14 cellular contexts compared by ENCODE assay signal in genomic region chrX:42398967-42399631, GRCh38.
DNase-seq lines count a peak whose midpoint lies in the region; ATAC-seq and TF ChIP-seq lines count a peak whose summit lies in the region.
"Had no signal": no experiment of that assay in that cellular context is flagged by ENCODE, and none has a peak within 500 bp of the region (broad histone marks: within the 10 kb centered on the region; RNA-seq: fewer than 3 reads in every experiment).

No MANE protein-coding gene starts in this region.

- H3K4me1 Mint-ChIP-seq in activated naive CD4-positive, alpha-beta T cell treated with anti-CD3 and anti-CD28 coated beads, Interleukin-2, amount 50 U/mL, for 24 hours, result peaks cover 22% of the 10 kb centered on the region
- H3K4me1 Mint-ChIP-seq in activated CD4-positive, alpha-beta memory T cell treated with anti-CD3 and anti-CD28 coated beads for 36 hours (ENCODE audit: low read depth), result peaks cover 15% of the 10 kb centered on the region

- DNase-seq in activated naive CD4-positive, alpha-beta T cell (lab: John Stamatoyannopoulos, UW), result no peak
- DNase-seq in activated CD4-positive, alpha-beta memory T cell treated with anti-CD3 and anti-CD28 coated beads for 36 hours, result no peak
- peak; percentile 1 for DNase-seq in fibroblast of the aortic adventitia (ENCODE audit: low read depth)
- no peak for DNase-seq in RPMI8226
- DNase-seq in posterior cingulate gyrus, result no peak
- DNase-seq: activated effector memory CD4-positive, alpha-beta T cell treated with anti-CD3 and anti-CD28 coated beads, Interleukin-2, amount 50 U/mL, for 16 hours; naive B cell; NCI-H2081; NCI-H774 had no signal

- POLR2A ChIA-PET in activated CD4-positive, alpha-beta memory T cell treated with anti-CD3 and anti-CD28 coated beads for 36 hours (lab: Charles Lee), result interaction anchor here (0.6 kb wide), 1 partner anchor 109 kb away, joined by 3 read pairs; no protein-coding TSS in a partner anchor

- CTCF ChIA-PET in activated CD4-positive, alpha-beta memory T cell treated with anti-CD3 and anti-CD28 coated beads for 36 hours (lab: Charles Lee), result interaction anchor here (0.6 kb wide), 1 partner anchor 957 kb away, joined by 3 read pairs; no protein-coding TSS in a partner anchor

- TF ChIP-seq CTCF in fibroblast of the aortic adventitia (IDR thresholded peaks at IDR 0.05; ENCODE audit: insufficient read depth, low read length), result no peak

- H3K36me3 Mint-ChIP-seq in activated naive CD4-positive, alpha-beta T cell treated with anti-CD3 and anti-CD28 coated beads, Interleukin-2, amount 50 U/mL, for 24 hours, result peaks cover 2% of the 10 kb centered on the region
- H3K36me3 Mint-ChIP-seq in activated CD4-positive, alpha-beta memory T cell treated with anti-CD3 and anti-CD28 coated beads for 36 hours, result no peaks in the 10 kb centered on the region
- H3K36me3 Mint-ChIP-seq: naive B cell had no signal

- H3K27ac Mint-ChIP-seq in activated naive CD4-positive, alpha-beta T cell treated with anti-CD3 and anti-CD28 coated beads, Interleukin-2, amount 50 U/mL, for 24 hours, result peak overlapping the region; percentile 32
- peak overlapping the region; percentile 56 for H3K27ac Mint-ChIP-seq in activated CD4-positive, alpha-beta memory T cell treated with anti-CD3 and anti-CD28 coated beads for 36 hours

- ATAC-seq in GM19452 (IDR thresholded peaks at IDR 0.05; ENCODE audit: unreplicated experiment) (no peak), HG02610 (IDR thresholded peaks at IDR 0.05; ENCODE audit: unreplicated experiment) (no peak)
- ATAC-seq: HCT116 had no signal

- no peak overlapping the region for H3K4me3 ChIP-seq in fibroblast of the aortic adventitia (ENCODE audit: low read depth, low read length)
- H3K4me3 ChIP-seq: prostate gland had no signal

- intact Hi-C loops in activated CD4-positive, alpha-beta memory T cell treated with anti-CD3 and anti-CD28 coated beads for 36 hours (cut with micrococcal nuclease), result no loop called here
- intact Hi-C loops in posterior cingulate gyrus (cut with DNase I), result no loop called here

- no peaks in the 10 kb centered on the region for H3K27me3 Mint-ChIP-seq in activated naive CD4-positive, alpha-beta T cell treated with anti-CD3 and anti-CD28 coated beads, Interleukin-2, amount 50 U/mL, for 24 hours
- H3K27me3 Mint-ChIP-seq in activated CD4-positive, alpha-beta memory T cell treated with anti-CD3 and anti-CD28 coated beads for 36 hours, result no peaks in the 10 kb centered on the region

- no peaks in the 10 kb centered on the region for H3K9me3 Mint-ChIP-seq in activated naive CD4-positive, alpha-beta T cell treated with anti-CD3 and anti-CD28 coated beads, Interleukin-2, amount 50 U/mL, for 24 hours
- H3K9me3 Mint-ChIP-seq in activated CD4-positive, alpha-beta memory T cell treated with anti-CD3 and anti-CD28 coated beads for 36 hours, result no peaks in the 10 kb centered on the region

- peak overlapping the region; percentile 36 for H3K4me3 Mint-ChIP-seq in activated naive CD4-positive, alpha-beta T cell treated with anti-CD3 and anti-CD28 coated beads, Interleukin-2, amount 50 U/mL, for 24 hours
- peak overlapping the region; percentile 20 for H3K4me3 Mint-ChIP-seq in activated CD4-positive, alpha-beta memory T cell treated with anti-CD3 and anti-CD28 coated beads for 36 hours
